Comparison of ENCODE assay signal across 18 cellular contexts in the genomic region with DNA sequence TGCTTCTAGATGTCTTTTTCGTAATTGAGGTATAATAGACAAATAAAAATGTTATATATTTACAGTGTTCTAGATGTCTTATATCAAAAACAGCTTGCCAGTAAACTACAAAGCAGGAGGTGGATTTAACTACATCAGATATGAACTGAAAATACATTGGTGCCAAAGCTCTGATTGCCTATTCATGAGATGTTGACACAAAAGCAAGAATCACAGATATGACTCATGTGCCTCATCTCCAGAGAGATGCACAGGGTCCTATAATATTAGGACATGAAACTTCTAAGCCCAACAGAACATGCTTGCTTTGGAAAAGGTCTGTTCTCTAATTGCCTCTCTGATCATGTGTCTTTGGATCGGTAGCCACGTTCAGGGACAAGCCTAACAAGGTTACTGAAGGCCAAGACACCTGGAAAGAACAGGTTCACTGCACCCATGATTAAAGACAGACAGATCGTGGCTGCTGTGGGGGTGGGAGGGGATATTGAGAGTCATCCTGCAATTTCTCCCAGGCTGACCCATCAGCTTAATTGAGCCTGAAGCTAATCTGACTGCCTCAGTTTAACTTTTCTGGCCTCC. TPM values are rescaled to one million over a fixed set of nuclear protein-coding genes. Genes with fewer than 3 reads are reported as not detected.
A peak's percentile ranks its signal among the peaks of the same experiment; 100 is the strongest.
DNase-seq lines count a peak whose midpoint lies in the region; ATAC-seq and TF ChIP-seq lines count a peak whose summit lies in the region.
"Had no signal": no experiment of that assay in that cellular context is flagged by ENCODE, and none has a peak within 500 bp of the region (broad histone marks: within the 10 kb centered on the region; RNA-seq: fewer than 3 reads in every experiment).

No MANE protein-coding gene starts in this region.

- intact Hi-C loops in OCI-LY7 (cut with micrococcal nuclease; ENCODE audit: unreplicated experiment), result no loop called here

- H3K4me1 ChIP-seq in DOHH2 (ENCODE audit: control insufficient read depth, low read length), result peaks cover 96% of the 10 kb centered on the region
- peaks cover 77% of the 10 kb centered on the region for H3K4me1 ChIP-seq in OCI-LY7 (ENCODE audit: insufficient read depth, low read length, poor library complexity, severe bottlenecking)
- H3K4me1 ChIP-seq: BE2C had no signal

- POLR2A ChIA-PET in OCI-LY7 (lab: Charles Lee), result interaction anchor here (0.5 to 10.9 kb wide), 8 partner anchors 9 to 116 kb away, joined by 3 to 114 read pairs (median 5); a partner anchor contains a TSS

- no peaks in the 10 kb centered on the region for H3K9me2 ChIP-seq in DOHH2 (replicated peaks; ENCODE audit: control insufficient read depth, low read length)
- no peaks in the 10 kb centered on the region for H3K9me2 ChIP-seq in OCI-LY7 (ENCODE audit: insufficient read depth, low read length)

- H3K9me3 ChIP-seq in DOHH2 (ENCODE audit: control insufficient read depth, insufficient read depth, low read length) (no peaks in the 10 kb centered on the region), OCI-LY7 (ENCODE audit: low read length) (no peaks in the 10 kb centered on the region)
- H3K9me3 ChIP-seq: BE2C, neutrophil had no signal

- DNase-seq in OCI-LY7 (ENCODE audit: low spot score) (peak; percentile 41), fibroblast of gingiva (ENCODE audit: low read depth) (peak; percentile 33), renal cortical epithelial cell (ENCODE audit: low read depth) (peak; percentile 44), SIG-M5 (lab: John Stamatoyannopoulos, UW) (no peak), coronary artery (ENCODE audit: low spot score) (no peak)
- DNase-seq: activated CD4-positive, CD25-positive, alpha-beta regulatory T cell treated with anti-CD3 and anti-CD28 coated beads, Interleukin-2, amount 50 U/mL, for 72 hours; BE2C; central memory CD4-positive, alpha-beta T cell; glutamatergic neuron; NCI-H1105; NCI-H345; stimulated activated naive CD4-positive, alpha-beta T cell; T-cell had no signal

- H3K4me3 ChIP-seq in DOHH2 (ENCODE audit: low read length) (peak overlapping the region; percentile 44), OCI-LY7 (ENCODE audit: low read depth, low read length, poor library complexity, severe bottlenecking) (peak overlapping the region; percentile 20), coronary artery (no peak overlapping the region)
- H3K4me3 ChIP-seq: GM12878 had no signal

- H3K36me3 ChIP-seq in DOHH2 (ENCODE audit: control insufficient read depth, low read length) (peaks cover 9% of the 10 kb centered on the region; the same call in 1 of the 2 replicates), OCI-LY7 (ENCODE audit: insufficient read depth, low read length) (no peaks in the 10 kb centered on the region)
- H3K36me3 ChIP-seq: BE2C, neutrophil had no signal

- peak overlapping the region; percentile 58 for H3K4me2 ChIP-seq in DOHH2 (ENCODE audit: low read length)
- H3K4me2 ChIP-seq in OCI-LY7 (ENCODE audit: low read length), result peak overlapping the region; percentile 58

- no peaks in the 10 kb centered on the region for H3K27me3 ChIP-seq in DOHH2 (ENCODE audit: control insufficient read depth, low read length)
- H3K27me3 ChIP-seq: neutrophil had no signal

- ATAC-seq in HG02759 (IDR thresholded peaks at IDR 0.05; ENCODE audit: unreplicated experiment) (no peak), GM19395 (IDR thresholded peaks at IDR 0.05; ENCODE audit: unreplicated experiment) (no peak)
- ATAC-seq: GM12878, T-cell had no signal

- H3K27ac ChIP-seq in DOHH2 (ENCODE audit: low read depth, low read length) (no peak overlapping the region), OCI-LY7 (ENCODE audit: low read depth, low read length, poor library complexity, severe bottlenecking) (peak overlapping the region; percentile 12), coronary artery (peak overlapping the region in 1 of 2 donors; percentile 17)

- no peak for TF ChIP-seq CTCF in DOHH2 (IDR thresholded peaks at IDR 0.05; ENCODE audit: low read depth, low read length, poor library complexity, severe bottlenecking)
- no peak for TF ChIP-seq CTCF in OCI-LY7 (conservative IDR thresholded peaks at IDR 0.05; ENCODE audit: low read length)
- TF ChIP-seq CTCF in coronary artery (IDR thresholded peaks at IDR 0.05), result no peak

- H4K20me1 ChIP-seq in DOHH2 (ENCODE audit: control insufficient read depth, insufficient read depth, low read depth, low read length) (no peaks in the 10 kb centered on the region), OCI-LY7 (ENCODE audit: insufficient read depth, low read length) (no peaks in the 10 kb centered on the region)

- BruUV-seq in OCI-LY7 (replicated peaks; lab: Mats Ljungman, UMichigan), result no TSS peak

- 0 out of 2 replicates have a peak, but pooled peaks cover 2% of the 10 kb centered on the region for H3F3A ChIP-seq in DOHH2 (ENCODE audit: control insufficient read depth, insufficient read depth)

- CTCF ChIA-PET in OCI-LY7 (lab: Charles Lee; ENCODE audit: unreplicated experiment), result no interaction called here

- H3K79me2 ChIP-seq in DOHH2 (ENCODE audit: control insufficient read depth, low read length), result peaks cover 98% of the 10 kb centered on the region
- peaks cover 82% of the 10 kb centered on the region; the same call in 1 of the 2 replicates for H3K79me2 ChIP-seq in OCI-LY7 (ENCODE audit: insufficient read depth, low read depth, low read length)

- no peak overlapping the region for H2AFZ ChIP-seq in OCI-LY7 (ENCODE audit: low read length)

RNA-seq across cellular contexts. Expression of a gene that starts 16.8 kb away (rescaled TPM):
- total RNA-seq in OCI-LY7 (2014; rRNA removed; shearing (Covaris generic)), result 8.0 and 10.1 TPM in 2 replicates
- total RNA-seq in OCI-LY7 (2022) (14.0 and 18.9 TPM in 2 replicates), renal cortical epithelial cell (25.7 and 48.2 TPM in 2 replicates)

Comparison
In these comparisons a context has a peak if more than half of its experiments do, and no peak if none do; other contexts are left out.
1. DNase-seq: peak in OCI-LY7 (single experiment), fibroblast of gingiva (single experiment) and renal cortical epithelial cell (single experiment); none in SIG-M5 (single experiment) and coronary artery (single experiment).